In genomic region chr10:99329891-99330674, GRCh38 we compare ENCODE assay signal across 1 cellular context.
TF ChIP-seq lines count a peak whose summit lies in the region.

No MANE protein-coding gene starts in this region.

TF ChIP-seq in HepG2, 621 proteins besides CTCF, POLR2A, EP300 and RAD21 (continued from another document and continues in another):
- TF ChIP-seq, protein P1, sequence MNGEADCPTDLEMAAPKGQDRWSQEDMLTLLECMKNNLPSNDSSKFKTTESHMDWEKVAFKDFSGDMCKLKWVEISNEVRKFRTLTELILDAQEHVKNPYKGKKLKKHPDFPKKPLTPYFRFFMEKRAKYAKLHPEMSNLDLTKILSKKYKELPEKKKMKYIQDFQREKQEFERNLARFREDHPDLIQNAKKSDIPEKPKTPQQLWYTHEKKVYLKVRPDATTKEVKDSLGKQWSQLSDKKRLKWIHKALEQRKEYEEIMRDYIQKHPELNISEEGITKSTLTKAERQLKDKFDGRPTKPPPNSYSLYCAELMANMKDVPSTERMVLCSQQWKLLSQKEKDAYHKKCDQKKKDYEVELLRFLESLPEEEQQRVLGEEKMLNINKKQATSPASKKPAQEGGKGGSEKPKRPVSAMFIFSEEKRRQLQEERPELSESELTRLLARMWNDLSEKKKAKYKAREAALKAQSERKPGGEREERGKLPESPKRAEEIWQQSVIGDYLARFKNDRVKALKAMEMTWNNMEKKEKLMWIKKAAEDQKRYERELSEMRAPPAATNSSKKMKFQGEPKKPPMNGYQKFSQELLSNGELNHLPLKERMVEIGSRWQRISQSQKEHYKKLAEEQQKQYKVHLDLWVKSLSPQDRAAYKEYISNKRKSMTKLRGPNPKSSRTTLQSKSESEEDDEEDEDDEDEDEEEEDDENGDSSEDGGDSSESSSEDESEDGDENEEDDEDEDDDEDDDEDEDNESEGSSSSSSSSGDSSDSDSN (CRISPR knock-in tag; IDR thresholded peaks at IDR 0.05), result peak; percentile 82
- no peak for TF ChIP-seq SALL1 (CRISPR knock-in tag; IDR thresholded peaks at IDR 0.05)
- no peak for TF ChIP-seq ZNF703 (CRISPR knock-in tag; IDR thresholded peaks at IDR 0.05; ENCODE audit: borderline replicate concordance)
- 0 out of 2 replicates have a peak, but pooled peaks have one; percentile 34 for TF ChIP-seq ZBTB7A (CRISPR knock-in tag; IDR thresholded peaks at IDR 0.05)
- no peak for TF ChIP-seq ETV6 (CRISPR knock-in tag; conservative IDR thresholded peaks at IDR 0.05)
- 0 out of 2 replicates have a peak, but pooled peaks have one; percentile 19 for TF ChIP-seq DR1 (CRISPR knock-in tag; IDR thresholded peaks at IDR 0.05)
- TF ChIP-seq ZNF510 (CRISPR knock-in tag; IDR thresholded peaks at IDR 0.05; ENCODE audit: low read depth), result peak; percentile 52; the same call in 1 of the 2 replicates
- no peak for TF ChIP-seq AHR (CRISPR knock-in tag; IDR thresholded peaks at IDR 0.05)
- TF ChIP-seq GFI1 (CRISPR knock-in tag; IDR thresholded peaks at IDR 0.05; ENCODE audit: borderline replicate concordance), result no peak
- no peak for TF ChIP-seq FOXA3 (CRISPR knock-in tag; IDR thresholded peaks at IDR 0.05)
- TF ChIP-seq, protein P2, sequence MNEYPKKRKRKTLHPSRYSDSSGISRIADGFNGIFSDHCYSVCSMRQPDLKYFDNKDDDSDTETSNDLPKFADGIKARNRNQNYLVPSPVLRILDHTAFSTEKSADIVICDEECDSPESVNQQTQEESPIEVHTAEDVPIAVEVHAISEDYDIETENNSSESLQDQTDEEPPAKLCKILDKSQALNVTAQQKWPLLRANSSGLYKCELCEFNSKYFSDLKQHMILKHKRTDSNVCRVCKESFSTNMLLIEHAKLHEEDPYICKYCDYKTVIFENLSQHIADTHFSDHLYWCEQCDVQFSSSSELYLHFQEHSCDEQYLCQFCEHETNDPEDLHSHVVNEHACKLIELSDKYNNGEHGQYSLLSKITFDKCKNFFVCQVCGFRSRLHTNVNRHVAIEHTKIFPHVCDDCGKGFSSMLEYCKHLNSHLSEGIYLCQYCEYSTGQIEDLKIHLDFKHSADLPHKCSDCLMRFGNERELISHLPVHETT (CRISPR knock-in tag; conservative IDR thresholded peaks at IDR 0.05), result no peak
- TF ChIP-seq, protein P3, sequence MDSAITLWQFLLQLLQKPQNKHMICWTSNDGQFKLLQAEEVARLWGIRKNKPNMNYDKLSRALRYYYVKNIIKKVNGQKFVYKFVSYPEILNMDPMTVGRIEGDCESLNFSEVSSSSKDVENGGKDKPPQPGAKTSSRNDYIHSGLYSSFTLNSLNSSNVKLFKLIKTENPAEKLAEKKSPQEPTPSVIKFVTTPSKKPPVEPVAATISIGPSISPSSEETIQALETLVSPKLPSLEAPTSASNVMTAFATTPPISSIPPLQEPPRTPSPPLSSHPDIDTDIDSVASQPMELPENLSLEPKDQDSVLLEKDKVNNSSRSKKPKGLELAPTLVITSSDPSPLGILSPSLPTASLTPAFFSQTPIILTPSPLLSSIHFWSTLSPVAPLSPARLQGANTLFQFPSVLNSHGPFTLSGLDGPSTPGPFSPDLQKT (CRISPR knock-in tag; IDR thresholded peaks at IDR 0.05; ENCODE audit: borderline replicate concordance), result no peak
- TF ChIP-seq ZNF260 (CRISPR knock-in tag; IDR thresholded peaks at IDR 0.05; ENCODE audit: borderline replicate concordance, low read depth), result no peak
- no peak for TF ChIP-seq E2F2 (CRISPR knock-in tag; IDR thresholded peaks at IDR 0.05; ENCODE audit: borderline replicate concordance)
- no peak for TF ChIP-seq ZNF12 (CRISPR knock-in tag; IDR thresholded peaks at IDR 0.05)
- TF ChIP-seq PAF1 (CRISPR knock-in tag; IDR thresholded peaks at IDR 0.05), result no peak
- TF ChIP-seq SNAPC5 (CRISPR knock-in tag; IDR thresholded peaks at IDR 0.05; ENCODE audit: borderline replicate concordance), result no peak
- TF ChIP-seq ATM (IDR thresholded peaks at IDR 0.05; ENCODE audit: borderline replicate concordance), result no peak
- TF ChIP-seq SALL2 (CRISPR knock-in tag; IDR thresholded peaks at IDR 0.05), result no peak
- TF ChIP-seq ZNF652 (CRISPR knock-in tag; IDR thresholded peaks at IDR 0.05; ENCODE audit: borderline replicate concordance, low read depth), result no peak
- TF ChIP-seq ZNF790 (CRISPR knock-in tag; IDR thresholded peaks at IDR 0.05; ENCODE audit: borderline replicate concordance), result no peak
- TF ChIP-seq, protein P4, sequence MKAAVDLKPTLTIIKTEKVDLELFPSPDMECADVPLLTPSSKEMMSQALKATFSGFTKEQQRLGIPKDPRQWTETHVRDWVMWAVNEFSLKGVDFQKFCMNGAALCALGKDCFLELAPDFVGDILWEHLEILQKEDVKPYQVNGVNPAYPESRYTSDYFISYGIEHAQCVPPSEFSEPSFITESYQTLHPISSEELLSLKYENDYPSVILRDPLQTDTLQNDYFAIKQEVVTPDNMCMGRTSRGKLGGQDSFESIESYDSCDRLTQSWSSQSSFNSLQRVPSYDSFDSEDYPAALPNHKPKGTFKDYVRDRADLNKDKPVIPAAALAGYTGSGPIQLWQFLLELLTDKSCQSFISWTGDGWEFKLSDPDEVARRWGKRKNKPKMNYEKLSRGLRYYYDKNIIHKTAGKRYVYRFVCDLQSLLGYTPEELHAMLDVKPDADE (CRISPR knock-in tag; IDR thresholded peaks at IDR 0.05), result 0 out of 2 replicates have a peak, but pooled peaks have one; percentile 19
- TF ChIP-seq GMEB2 (CRISPR knock-in tag; IDR thresholded peaks at IDR 0.05; ENCODE audit: low read depth), result no peak
- no peak for TF ChIP-seq ZNF580 (CRISPR knock-in tag; IDR thresholded peaks at IDR 0.05; ENCODE audit: borderline replicate concordance, low read depth)
- TF ChIP-seq ZNF572 (CRISPR knock-in tag; IDR thresholded peaks at IDR 0.05), result no peak
- no peak for TF ChIP-seq NFATC3 (CRISPR knock-in tag; IDR thresholded peaks at IDR 0.05)
- no peak for TF ChIP-seq ZNF616 (CRISPR knock-in tag; IDR thresholded peaks at IDR 0.05; ENCODE audit: low read depth)
- TF ChIP-seq ZNF879 (CRISPR knock-in tag; IDR thresholded peaks at IDR 0.05), result no peak
- TF ChIP-seq, protein P5, sequence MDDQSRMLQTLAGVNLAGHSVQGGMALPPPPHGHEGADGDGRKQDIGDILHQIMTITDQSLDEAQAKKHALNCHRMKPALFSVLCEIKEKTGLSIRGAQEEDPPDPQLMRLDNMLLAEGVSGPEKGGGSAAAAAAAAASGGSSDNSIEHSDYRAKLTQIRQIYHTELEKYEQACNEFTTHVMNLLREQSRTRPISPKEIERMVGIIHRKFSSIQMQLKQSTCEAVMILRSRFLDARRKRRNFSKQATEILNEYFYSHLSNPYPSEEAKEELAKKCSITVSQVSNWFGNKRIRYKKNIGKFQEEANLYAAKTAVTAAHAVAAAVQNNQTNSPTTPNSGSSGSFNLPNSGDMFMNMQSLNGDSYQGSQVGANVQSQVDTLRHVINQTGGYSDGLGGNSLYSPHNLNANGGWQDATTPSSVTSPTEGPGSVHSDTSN (CRISPR knock-in tag; IDR thresholded peaks at IDR 0.05; ENCODE audit: borderline replicate concordance), result no peak
- TF ChIP-seq ZNF326 (CRISPR knock-in tag; IDR thresholded peaks at IDR 0.05; ENCODE audit: borderline replicate concordance), result no peak
- TF ChIP-seq ZNF781 (CRISPR knock-in tag; IDR thresholded peaks at IDR 0.05; ENCODE audit: borderline replicate concordance, not compliant biosample characterization), result no peak
- no peak for TF ChIP-seq ZNF644 (CRISPR knock-in tag; IDR thresholded peaks at IDR 0.05; ENCODE audit: low read depth)
- TF ChIP-seq RXRA (CRISPR knock-in tag; IDR thresholded peaks at IDR 0.05), result no peak
- no peak; the same call in 1 of the 2 replicates for TF ChIP-seq BCL3 (CRISPR knock-in tag; IDR thresholded peaks at IDR 0.05)
- TF ChIP-seq MIER2 (CRISPR knock-in tag; IDR thresholded peaks at IDR 0.05), result no peak
- no peak for TF ChIP-seq ZNF775 (CRISPR knock-in tag; IDR thresholded peaks at IDR 0.05; ENCODE audit: borderline replicate concordance)
- no peak for TF ChIP-seq FOXM1 (CRISPR knock-in tag; IDR thresholded peaks at IDR 0.05)
- TF ChIP-seq FOXJ3 (CRISPR knock-in tag; IDR thresholded peaks at IDR 0.05; ENCODE audit: borderline replicate concordance), result no peak
- no peak for TF ChIP-seq HNF4G (IDR thresholded peaks at IDR 0.05; ENCODE audit: borderline replicate concordance, low read depth, low read length)
- TF ChIP-seq HNF4G (CRISPR knock-in tag; IDR thresholded peaks at IDR 0.05; ENCODE audit: borderline replicate concordance, low read depth), result no peak
- no peak for TF ChIP-seq SUZ12 (IDR thresholded peaks at IDR 0.05; ENCODE audit: low read depth, low read length)
- no peak for TF ChIP-seq ZNF350 (CRISPR knock-in tag; IDR thresholded peaks at IDR 0.05; ENCODE audit: borderline replicate concordance, low read depth)
- no peak; the same call in none of the 2 replicates for TF ChIP-seq MYPOP (CRISPR knock-in tag; IDR thresholded peaks at IDR 0.05)
- no peak for TF ChIP-seq GZF1 (CRISPR knock-in tag; IDR thresholded peaks at IDR 0.05)
- no peak for TF ChIP-seq ZNF878 (CRISPR knock-in tag; IDR thresholded peaks at IDR 0.05)
- TF ChIP-seq ZFYVE20 (CRISPR knock-in tag; IDR thresholded peaks at IDR 0.05; ENCODE audit: borderline replicate concordance, low read depth), result no peak
- no peak for TF ChIP-seq ERF (CRISPR knock-in tag; IDR thresholded peaks at IDR 0.05)
- no peak for TF ChIP-seq RORA (CRISPR knock-in tag; IDR thresholded peaks at IDR 0.05)
- 0 out of 2 replicates have a peak, but pooled peaks have one; percentile 61 for TF ChIP-seq NFIB (CRISPR knock-in tag; IDR thresholded peaks at IDR 0.05; ENCODE audit: borderline replicate concordance)
- no peak; the same call in 1 of the 2 replicates for TF ChIP-seq ZNF138 (CRISPR knock-in tag; IDR thresholded peaks at IDR 0.05; ENCODE audit: low read depth)
- 0 out of 2 replicates have a peak, but pooled peaks have one; percentile 15 for TF ChIP-seq ZFP90 (CRISPR knock-in tag; IDR thresholded peaks at IDR 0.05; ENCODE audit: borderline replicate concordance)
- TF ChIP-seq, protein P6, sequence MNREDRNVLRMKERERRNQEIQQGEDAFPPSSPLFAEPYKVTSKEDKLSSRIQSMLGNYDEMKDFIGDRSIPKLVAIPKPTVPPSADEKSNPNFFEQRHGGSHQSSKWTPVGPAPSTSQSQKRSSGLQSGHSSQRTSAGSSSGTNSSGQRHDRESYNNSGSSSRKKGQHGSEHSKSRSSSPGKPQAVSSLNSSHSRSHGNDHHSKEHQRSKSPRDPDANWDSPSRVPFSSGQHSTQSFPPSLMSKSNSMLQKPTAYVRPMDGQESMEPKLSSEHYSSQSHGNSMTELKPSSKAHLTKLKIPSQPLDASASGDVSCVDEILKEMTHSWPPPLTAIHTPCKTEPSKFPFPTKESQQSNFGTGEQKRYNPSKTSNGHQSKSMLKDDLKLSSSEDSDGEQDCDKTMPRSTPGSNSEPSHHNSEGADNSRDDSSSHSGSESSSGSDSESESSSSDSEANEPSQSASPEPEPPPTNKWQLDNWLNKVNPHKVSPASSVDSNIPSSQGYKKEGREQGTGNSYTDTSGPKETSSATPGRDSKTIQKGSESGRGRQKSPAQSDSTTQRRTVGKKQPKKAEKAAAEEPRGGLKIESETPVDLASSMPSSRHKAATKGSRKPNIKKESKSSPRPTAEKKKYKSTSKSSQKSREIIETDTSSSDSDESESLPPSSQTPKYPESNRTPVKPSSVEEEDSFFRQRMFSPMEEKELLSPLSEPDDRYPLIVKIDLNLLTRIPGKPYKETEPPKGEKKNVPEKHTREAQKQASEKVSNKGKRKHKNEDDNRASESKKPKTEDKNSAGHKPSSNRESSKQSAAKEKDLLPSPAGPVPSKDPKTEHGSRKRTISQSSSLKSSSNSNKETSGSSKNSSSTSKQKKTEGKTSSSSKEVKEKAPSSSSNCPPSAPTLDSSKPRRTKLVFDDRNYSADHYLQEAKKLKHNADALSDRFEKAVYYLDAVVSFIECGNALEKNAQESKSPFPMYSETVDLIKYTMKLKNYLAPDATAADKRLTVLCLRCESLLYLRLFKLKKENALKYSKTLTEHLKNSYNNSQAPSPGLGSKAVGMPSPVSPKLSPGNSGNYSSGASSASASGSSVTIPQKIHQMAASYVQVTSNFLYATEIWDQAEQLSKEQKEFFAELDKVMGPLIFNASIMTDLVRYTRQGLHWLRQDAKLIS (CRISPR knock-in tag; IDR thresholded peaks at IDR 0.05), result no peak
